In the genomic region with DNA sequence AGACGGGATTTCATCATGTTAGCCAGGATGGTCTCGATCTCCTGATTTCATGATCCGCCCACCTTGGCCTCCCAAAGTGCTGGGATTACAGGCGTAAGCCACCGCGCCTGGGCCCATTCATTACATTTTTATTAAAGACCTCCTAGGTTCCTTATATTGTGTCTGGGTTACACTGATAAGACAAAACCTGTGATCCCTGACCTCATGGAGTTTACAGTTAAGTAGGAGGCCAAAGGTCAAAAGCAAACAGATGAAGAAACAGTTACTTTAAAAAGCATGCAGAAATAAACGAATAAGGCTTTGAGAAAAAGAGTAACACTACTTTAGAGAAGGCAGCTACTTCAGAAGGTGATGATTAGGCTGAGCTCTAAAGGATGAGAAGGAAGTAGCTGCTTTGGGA, we compare ENCODE assay signal across 29 cellular contexts.
"Had no signal": no experiment of that assay in that cellular context is flagged by ENCODE, and none has a peak within 500 bp of the region (broad histone marks: within the 10 kb centered on the region; RNA-seq: fewer than 3 reads in every experiment).

No MANE protein-coding gene starts in this region.

- DNase-seq: stimulated activated CD4-positive, alpha-beta T cell treated with anti-CD3 and anti-CD28 coated beads, Interleukin-2, amount 100 ng/mL, for 48 hours; stimulated activated CD4-positive, alpha-beta T cell treated with anti-CD3 and anti-CD28 coated beads, Interleukin-4, amount 100 ng/mL, for 1 hour; stimulated activated CD4-positive, alpha-beta T cell treated with anti-CD3 and anti-CD28 coated beads, Interleukin-4, amount 100 ng/mL, for 24 hours; stimulated activated CD4-positive, alpha-beta T cell treated with anti-CD3 and anti-CD28 coated beads, Interleukin-4, amount 100 ng/mL, for 4 hours; stimulated activated CD8-positive, alpha-beta memory T cell treated with anti-CD3 and anti-CD28 coated beads, Interleukin-4, amount 100 ng/mL, for 48 hours; stimulated activated naive B cell treated with anti-CD40 and anti-IgM and Interleukin-4, amounts not matched to agents 10 μg/mL and 1 μg/mL and 100 μg/mL, for 72 hours; stimulated activated naive CD4-positive, alpha-beta T cell; stimulated activated naive CD4-positive, alpha-beta T cell treated with Interleukin-2 at 50 U/mL for 16 hours; stimulated activated naive CD8-positive, alpha-beta T cell treated with anti-CD3 and anti-CD28 coated beads, Interleukin-15, amount 100 ng/mL, for 72 hours; stimulated activated naive CD8-positive, alpha-beta T cell treated with anti-CD3 and anti-CD28 coated beads, Interleukin-15, Interleukin-2, amounts not matched to agents 100 U/mL and 50 U/mL, for 24 hours; stomach; substantia nigra; testis; thyroid gland; tibial artery; transverse colon; trophoblast cell; upper lobe of left lung; upper lobe of right lung; uterus had no signal

- ATAC-seq: stimulated activated effector memory CD8-positive, alpha-beta T cell treated with anti-CD3 and anti-CD28 coated beads, Interleukin-12 subunit alpha, Interleukin-12 subunit beta, amount 100 ng/mL, for 72 hours; stimulated activated memory B cell treated with anti-CD40 and anti-IgM and Interleukin-4, amounts not matched to agents 10 μg/mL and 1 μg/mL and 100 μg/mL, for 72 hours; stimulated activated naive B cell treated with anti-CD40 and anti-IgM and Interleukin-4, amounts not matched to agents 10 μg/mL and 1 μg/mL and 100 μg/mL, for 72 hours; stimulated activated naive CD8-positive, alpha-beta T cell treated with anti-CD3 and anti-CD28 coated beads, Interleukin-15, amount 100 ng/mL, for 72 hours; stimulated activated naive CD8-positive, alpha-beta T cell treated with anti-CD3 and anti-CD28 coated beads, Interleukin-15, Interleukin-2, amounts not matched to agents 100 U/mL and 50 U/mL, for 24 hours; upper lobe of right lung had no signal

- H3K36me3 Mint-ChIP-seq: stimulated activated effector memory CD8-positive, alpha-beta T cell treated with anti-CD3 and anti-CD28 coated beads, Interleukin-12 subunit alpha, Interleukin-12 subunit beta, amount 100 ng/mL, for 72 hours; stimulated activated memory B cell treated with anti-CD40 and anti-IgM and Interleukin-4, amounts not matched to agents 10 μg/mL and 1 μg/mL and 100 μg/mL, for 72 hours; stimulated activated naive B cell treated with anti-CD40 and anti-IgM and Interleukin-4, amounts not matched to agents 10 μg/mL and 1 μg/mL and 100 μg/mL, for 72 hours; type B pancreatic cell had no signal

- H3K4me1 Mint-ChIP-seq: stimulated activated effector memory CD8-positive, alpha-beta T cell treated with anti-CD3 and anti-CD28 coated beads, Interleukin-12 subunit alpha, Interleukin-12 subunit beta, amount 100 ng/mL, for 72 hours; stimulated activated memory B cell treated with anti-CD40 and anti-IgM and Interleukin-4, amounts not matched to agents 10 μg/mL and 1 μg/mL and 100 μg/mL, for 72 hours; stimulated activated naive B cell treated with anti-CD40 and anti-IgM and Interleukin-4, amounts not matched to agents 10 μg/mL and 1 μg/mL and 100 μg/mL, for 72 hours; stimulated activated naive CD8-positive, alpha-beta T cell treated with anti-CD3 and anti-CD28 coated beads, Interleukin-15, amount 100 ng/mL, for 72 hours had no signal

- H3K27ac Mint-ChIP-seq: stimulated activated effector memory CD8-positive, alpha-beta T cell treated with anti-CD3 and anti-CD28 coated beads, Interleukin-12 subunit alpha, Interleukin-12 subunit beta, amount 100 ng/mL, for 72 hours; stimulated activated memory B cell treated with anti-CD40 and anti-IgM and Interleukin-4, amounts not matched to agents 10 μg/mL and 1 μg/mL and 100 μg/mL, for 72 hours; stimulated activated naive B cell treated with anti-CD40 and anti-IgM and Interleukin-4, amounts not matched to agents 10 μg/mL and 1 μg/mL and 100 μg/mL, for 72 hours; stimulated activated naive CD8-positive, alpha-beta T cell treated with anti-CD3 and anti-CD28 coated beads, Interleukin-15, Interleukin-2, amounts not matched to agents 100 ng/mL and 50 ng/mL, for 24 hours; type B pancreatic cell had no signal

- H3K27me3 ChIP-seq: stomach, suprapubic skin, testis, thyroid gland, tibial nerve, transverse colon, upper lobe of left lung, upper lobe of right lung, uterus, vagina had no signal

- H3K4me3 ChIP-seq: stomach, suprapubic skin, testis, thoracic aorta, thyroid gland, tibial artery, tibial nerve, transverse colon, upper lobe of left lung, upper lobe of right lung, uterus, vagina had no signal

- H3K9me3 ChIP-seq: stomach, suprapubic skin, testis, thoracic aorta, thyroid gland, tibial artery, tibial nerve, transverse colon, upper lobe of left lung, upper lobe of right lung, uterus, vagina had no signal

- H3K4me3 Mint-ChIP-seq: stimulated activated effector memory CD8-positive, alpha-beta T cell treated with anti-CD3 and anti-CD28 coated beads, Interleukin-12 subunit alpha, Interleukin-12 subunit beta, amount 100 ng/mL, for 72 hours; stimulated activated memory B cell treated with anti-CD40 and anti-IgM and Interleukin-4, amounts not matched to agents 10 μg/mL and 1 μg/mL and 100 μg/mL, for 72 hours; stimulated activated naive B cell treated with anti-CD40 and anti-IgM and Interleukin-4, amounts not matched to agents 10 μg/mL and 1 μg/mL and 100 μg/mL, for 72 hours; stimulated activated naive CD8-positive, alpha-beta T cell treated with anti-CD3 and anti-CD28 coated beads, Interleukin-15, amount 100 ng/mL, for 72 hours; stimulated activated naive CD8-positive, alpha-beta T cell treated with anti-CD3 and anti-CD28 coated beads, Interleukin-15, Interleukin-2, amounts not matched to agents 100 ng/mL and 50 ng/mL, for 24 hours; type B pancreatic cell had no signal

- H3K9me3 Mint-ChIP-seq: stimulated activated effector memory CD8-positive, alpha-beta T cell treated with anti-CD3 and anti-CD28 coated beads, Interleukin-12 subunit alpha, Interleukin-12 subunit beta, amount 100 ng/mL, for 72 hours; stimulated activated memory B cell treated with anti-CD40 and anti-IgM and Interleukin-4, amounts not matched to agents 10 μg/mL and 1 μg/mL and 100 μg/mL, for 72 hours; stimulated activated naive CD8-positive, alpha-beta T cell treated with anti-CD3 and anti-CD28 coated beads, Interleukin-15, amount 100 ng/mL, for 72 hours; stimulated activated naive CD8-positive, alpha-beta T cell treated with anti-CD3 and anti-CD28 coated beads, Interleukin-15, Interleukin-2, amounts not matched to agents 100 ng/mL and 50 ng/mL, for 24 hours; type B pancreatic cell had no signal

- H3K4me1 ChIP-seq: stomach, suprapubic skin, testis, thyroid gland, tibial artery, tibial nerve, transverse colon, upper lobe of left lung, upper lobe of right lung, uterus, vagina had no signal

- FAIRE-seq: urothelium cell line had no signal

- H3K36me3 ChIP-seq: stomach, suprapubic skin, thoracic aorta, thyroid gland, tibial artery, tibial nerve, transverse colon, upper lobe of left lung, upper lobe of right lung, uterus, vagina had no signal

- H3K27ac ChIP-seq: stomach, suprapubic skin, testis, thoracic aorta, thyroid gland, tibial artery, tibial nerve, transverse colon, upper lobe of left lung, upper lobe of right lung, uterus, vagina had no signal
